In the genomic region with DNA sequence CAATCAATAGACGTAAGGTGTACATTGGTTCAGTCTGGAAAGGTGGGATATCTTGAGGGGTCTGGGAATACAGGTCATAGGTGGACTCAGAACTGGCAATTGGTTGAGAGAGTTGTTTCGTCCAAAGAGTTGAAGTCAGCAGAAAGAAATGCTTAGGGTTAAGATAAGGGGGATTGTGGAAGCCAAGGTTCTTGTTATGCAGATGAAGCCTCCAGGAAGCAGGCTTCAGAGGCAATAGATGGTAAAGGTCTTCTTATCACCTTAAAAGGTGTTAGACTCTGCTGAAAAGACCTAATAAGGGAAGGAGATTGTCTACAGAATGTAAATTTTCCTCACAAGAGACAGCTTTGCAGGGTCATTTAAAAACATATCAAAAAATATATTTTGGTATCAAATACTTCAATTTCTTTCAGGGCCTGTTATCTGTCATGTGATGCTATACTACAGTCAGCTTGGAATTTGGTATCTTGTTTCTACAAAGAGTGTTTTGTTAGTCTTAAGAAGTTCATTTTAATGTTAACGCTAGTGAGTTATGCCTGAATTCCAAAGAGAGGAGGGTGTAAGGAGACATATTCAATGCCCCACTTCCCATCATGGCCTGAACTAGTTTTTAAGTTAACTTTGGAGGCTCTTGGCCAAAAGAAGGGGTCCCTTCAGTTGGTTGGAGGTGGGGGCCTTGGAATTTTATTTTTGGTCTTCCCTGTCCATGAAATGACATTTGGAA, we compare ENCODE assay signal across 29 cellular contexts.
"Had no signal": no experiment of that assay in that cellular context is flagged by ENCODE, and none has a peak within 500 bp of the region (broad histone marks: within the 10 kb centered on the region; RNA-seq: fewer than 3 reads in every experiment).

No MANE protein-coding gene starts in this region.

- H3K4me3 ChIP-seq: esophagus muscularis mucosa, heart right ventricle, left lung, lower lobe of right lung, mucosa of descending colon, right atrium auricular region, stomach, thyroid gland, upper lobe of left lung, vagina had no signal

- FAIRE-seq: astrocyte had no signal

- H3K27ac ChIP-seq: brain microvascular endothelial cell, esophagus muscularis mucosa, foreskin keratinocyte, heart right ventricle, left lung, lower lobe of right lung, right atrium auricular region, stomach, thyroid gland, upper lobe of left lung, vagina, WERI-Rb-1 had no signal

- H3K36me3 ChIP-seq: brain microvascular endothelial cell, esophagus muscularis mucosa, heart right ventricle, left lung, lower lobe of right lung, right atrium auricular region, stomach, thyroid gland, upper lobe of left lung, vagina, WERI-Rb-1 had no signal

- H3K4me1 ChIP-seq: esophagus muscularis mucosa, foreskin keratinocyte, heart right ventricle, left lung, lower lobe of right lung, right atrium auricular region, stomach, thyroid gland, upper lobe of left lung, vagina had no signal

- H3K9me3 ChIP-seq: esophagus muscularis mucosa, heart right ventricle, left lung, lower lobe of right lung, mucosa of descending colon, right atrium auricular region, stomach, thyroid gland, upper lobe of left lung, vagina had no signal

- DNase-seq: activated CD4-positive, alpha-beta memory T cell treated with anti-CD3 and anti-CD28 coated beads for 36 hours; activated CD4-positive, alpha-beta T cell treated with anti-CD3 and anti-CD28 coated beads, Interleukin-2, amount 10 ng/mL, durations not matched to agents 24 days and 14 days; activated CD4-positive, CD25-positive, alpha-beta regulatory T cell treated with anti-CD3 and anti-CD28 coated beads, Interleukin-2, amount 50 U/mL, for 72 hours; activated CD8-positive, alpha-beta memory T cell treated with anti-CD3 and anti-CD28 coated beads, Interleukin-2, amount 50 U/mL, for 4 hours; activated gamma-delta T cell; activated naive CD4-positive, alpha-beta T cell treated with anti-CD3 and anti-CD28 coated beads, Interleukin-2, amount 10 ng/mL, durations not matched to agents 7 days and 5 days; activated naive CD8-positive, alpha-beta T cell treated with anti-CD3 and anti-CD28 coated beads, Interleukin-2, amount 10 ng/mL, durations not matched to agents 7 days and 5 days; activated T-cell treated with anti-CD3 and anti-CD28 coated beads, Interleukin-2, amount 50 U/mL, for 1 hour; amniotic stem cell; brain microvascular endothelial cell; foreskin keratinocyte; heart right ventricle; kidney glomerular epithelial cell; left lung; lower lobe of right lung; mesenchymal stem cell; mucosa of descending colon; stimulated activated CD4-positive, alpha-beta T cell treated with anti-CD3 and anti-CD28 coated beads, Interleukin-15, amount 100 ng/mL, for 24 hours; stimulated activated CD4-positive, alpha-beta T cell treated with anti-CD3 and anti-CD28 coated beads, Interleukin-2, amount 100 ng/mL, for 24 hours; stimulated activated naive B cell treated with anti-CD40 and anti-IgM and Interleukin-4, amounts not matched to agents 10 μg/mL and 1 μg/mL and 100 μg/mL, for 72 hours; stomach; thyroid gland; upper lobe of left lung; WERI-Rb-1 had no signal

- ATAC-seq: foreskin keratinocyte; heart right ventricle; left lung; lower lobe of right lung; mucosa of descending colon; natural killer cell treated with Interleukin-12 subunit alpha and Interleukin-12 subunit beta and Interleukin-15 and Interleukin-18, amount 100 ng/mL, for 72 hours; stimulated activated naive B cell treated with anti-CD40 and anti-IgM and Interleukin-4, amounts not matched to agents 10 μg/mL and 1 μg/mL and 100 μg/mL, for 72 hours had no signal

- H3K27me3 ChIP-seq: brain microvascular endothelial cell, esophagus muscularis mucosa, foreskin keratinocyte, heart right ventricle, left lung, right atrium auricular region, stomach, thyroid gland, upper lobe of left lung, vagina had no signal
